ENCODE assay signal across 12 cellular contexts in the genomic region with DNA sequence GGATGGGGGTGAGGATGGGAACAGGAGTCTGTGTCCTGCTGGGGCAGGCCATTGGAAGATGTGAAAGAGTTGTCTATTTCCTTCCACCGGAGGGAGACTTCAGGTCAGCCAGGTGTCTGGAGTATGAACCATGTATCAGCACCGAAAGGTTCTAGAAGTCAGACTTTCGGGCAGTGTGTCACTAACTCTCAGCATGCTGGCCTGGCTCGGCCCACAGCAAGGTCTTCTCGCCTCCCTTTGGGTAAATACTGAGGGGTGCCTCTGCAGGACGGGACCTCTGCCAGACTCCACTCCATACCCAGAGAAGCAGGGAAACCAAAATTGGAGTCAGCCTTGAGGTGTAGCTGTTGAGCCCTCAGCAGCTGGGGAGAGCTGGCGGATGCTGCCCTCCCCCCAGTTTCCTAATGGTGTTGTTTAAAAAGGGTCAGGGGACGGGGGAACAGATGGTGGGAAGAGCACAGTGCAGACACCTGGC. TPM values are rescaled to one million over a fixed set of nuclear protein-coding genes. Genes with fewer than 3 reads are reported as not detected.
DNase-seq lines count a peak whose midpoint lies in the region; ATAC-seq and TF ChIP-seq lines count a peak whose summit lies in the region.
"Had no signal": no experiment of that assay in that cellular context is flagged by ENCODE, and none has a peak within 500 bp of the region (broad histone marks: within the 10 kb centered on the region; RNA-seq: fewer than 3 reads in every experiment).

No MANE protein-coding gene starts in this region.

- peaks cover 21% of the 10 kb centered on the region for H3K4me1 ChIP-seq in mucosa of stomach (ENCODE audit: control insufficient read depth, insufficient read depth, low read length)
- H3K4me1 ChIP-seq in aorta (ENCODE audit: control insufficient read depth in 1 of 2, insufficient read depth in 2 of 2, low read length in 2 of 2) = no peaks in the 10 kb centered on the region
- H3K4me1 ChIP-seq: parathyroid adenoma had no signal

- TF ChIP-seq CTCF in GM10248 (IDR thresholded peaks at IDR 0.05; ENCODE audit: control extremely low read depth, extremely low read depth, low read depth, missing control alignments) (peak; percentile 21), HFFc6 (IDR thresholded peaks at IDR 0.05) (0 out of 2 replicates have a peak, but pooled peaks have one; percentile 11), WTC11 (IDR thresholded peaks at IDR 0.05) (no peak), mesothelial cell of epicardium (IDR thresholded peaks at IDR 0.05; ENCODE audit: unreplicated experiment) (no peak)

- H3K4me1 Mint-ChIP-seq in HFFc6 (ENCODE audit: low read depth) (peaks cover 30% of the 10 kb centered on the region), WTC11 (peaks cover 25% of the 10 kb centered on the region), mesothelial cell of epicardium (no peaks in the 10 kb centered on the region)

- ATAC-seq in WTC11 (peak; percentile 29), HG03097 (IDR thresholded peaks at IDR 0.05; ENCODE audit: low FRiP score, unreplicated experiment) (no peak), aorta (ENCODE audit: low FRiP score) (no peak)

- 78 to 81% methylated on average over 8 of the region's 8 CpGs for WGBS in aorta, 2 donors

- H3K9me3 Mint-ChIP-seq in HFFc6 (no peaks in the 10 kb centered on the region), WTC11 (no peaks in the 10 kb centered on the region), mesothelial cell of epicardium (no peaks in the 10 kb centered on the region)
- H3K9me3 Mint-ChIP-seq: activated naive CD4-positive, alpha-beta T cell treated with anti-CD3 and anti-CD28 coated beads, Interleukin-2, amount 50 U/mL, for 72 hours had no signal

- H3K4me3 ChIP-seq in mucosa of stomach (ENCODE audit: low read length) = no peak overlapping the region
- no peak overlapping the region for H3K4me3 ChIP-seq in aorta (ENCODE audit: low read length in 2 of 2)
- H3K4me3 ChIP-seq: thyroid gland had no signal

- H3K9ac ChIP-seq in mucosa of stomach (ENCODE audit: low read length) = peak overlapping the region; percentile 62
- H3K9ac ChIP-seq: parathyroid adenoma had no signal

- H3K9me3 ChIP-seq in mucosa of stomach (ENCODE audit: control insufficient read depth, low read length) = no peaks in the 10 kb centered on the region
- H3K9me3 ChIP-seq in aorta (ENCODE audit: control insufficient read depth, low read length) = no peaks in the 10 kb centered on the region
- H3K9me3 ChIP-seq: thyroid gland had no signal

- H3K27ac Mint-ChIP-seq in HFFc6 (no peak overlapping the region), WTC11 (no peak overlapping the region), mesothelial cell of epicardium (no peak overlapping the region)
- H3K27ac Mint-ChIP-seq: activated naive CD4-positive, alpha-beta T cell treated with anti-CD3 and anti-CD28 coated beads, Interleukin-2, amount 50 U/mL, for 72 hours had no signal

- H3K27me3 ChIP-seq in mucosa of stomach (ENCODE audit: control insufficient read depth, insufficient read depth, low read length) (no peaks in the 10 kb centered on the region), aorta (ENCODE audit: control insufficient read depth in 1 of 2, insufficient read depth in 2 of 2, low read length in 1 of 2) (no peaks in the 10 kb centered on the region)
- H3K27me3 ChIP-seq: thyroid gland had no signal

- POLR2A ChIA-PET in GM10248 (lab: Yijun Ruan, JAX) (interaction anchor here (1.6 to 1.8 kb wide), 3 partner anchors 9 to 133 kb away, joined by 4 to 8 read pairs (median 7); partner anchors contain the start of gene NUBP1), WTC11 (lab: Charles Lee) (no interaction called here)

- CTCF ChIA-PET in GM10248 (lab: Yijun Ruan, JAX) = interaction anchor here (0.7 to 3.6 kb wide), 15 partner anchors 9 to 130 kb away, joined by 3 to 31 read pairs (median 3); no protein-coding TSS in a partner anchor
- CTCF ChIA-PET in WTC11 (lab: Charles Lee) = interaction anchor here (1.0 to 5.0 kb wide), 11 partner anchors 8 to 72 kb away, joined by 3 to 45 read pairs (median 4); partner anchors contain the start of gene DEXI

- H3K36me3 ChIP-seq in mucosa of stomach (ENCODE audit: control insufficient read depth, insufficient read depth, low read length) (no peaks in the 10 kb centered on the region), aorta (ENCODE audit: control insufficient read depth in 1 of 2, insufficient read depth in 2 of 2, low read length in 1 of 2) (no peaks in the 10 kb centered on the region)
- H3K36me3 ChIP-seq: thyroid gland had no signal

- DNase-seq in GM10248 (ENCODE audit: extremely low spot score) (no peak), HFFc6 (no peak), WTC11 (ENCODE audit: low spot score) (no peak), SK-N-DZ (ENCODE audit: low spot score) (no peak), mesothelial cell of epicardium (ENCODE audit: low spot score in 2 of 2, unreplicated experiment in 2 of 2) (no peak), aorta (no peak)

- intact Hi-C loops in aorta (cut with DNase I) = no loop called here

- peaks cover 41% of the 10 kb centered on the region for H3K27me3 Mint-ChIP-seq in HFFc6 (ENCODE audit: insufficient read depth)
- H3K27me3 Mint-ChIP-seq in WTC11 (ENCODE audit: low read depth) = peaks cover 39% of the 10 kb centered on the region
- H3K27me3 Mint-ChIP-seq in mesothelial cell of epicardium (ENCODE audit: low read depth) = peaks cover 69% of the 10 kb centered on the region

- no peak overlapping the region for H3K27ac ChIP-seq in aorta (ENCODE audit: low read depth in 1 of 2, low read length in 2 of 2)
- H3K27ac ChIP-seq: parathyroid adenoma had no signal

- H3K36me3 Mint-ChIP-seq in HFFc6 (ENCODE audit: low read depth) = no peaks in the 10 kb centered on the region
- H3K36me3 Mint-ChIP-seq in WTC11 = no peaks in the 10 kb centered on the region
- H3K36me3 Mint-ChIP-seq in mesothelial cell of epicardium = no peaks in the 10 kb centered on the region

- peak overlapping the region; percentile 45 for H3K4me3 Mint-ChIP-seq in HFFc6
- H3K4me3 Mint-ChIP-seq in WTC11 = peak overlapping the region; percentile 11; the same call in 1 of the 2 replicates
- H3K4me3 Mint-ChIP-seq in mesothelial cell of epicardium = no peak overlapping the region

TF ChIP-seq in WTC11, 78 proteins besides CTCF, POLR2A, EP300 and RAD21 (continues in another document):
- TF ChIP-seq EMX1 (CRISPR knock-in tag; IDR thresholded peaks at IDR 0.05) (no peak), ZNF512 (CRISPR knock-in tag; IDR thresholded peaks at IDR 0.05; ENCODE audit: borderline replicate concordance) (no peak), ZSCAN18 (CRISPR knock-in tag; IDR thresholded peaks at IDR 0.05) (no peak), PRRX2 (CRISPR knock-in tag; IDR thresholded peaks at IDR 0.05) (no peak), ETV6 (CRISPR knock-in tag; IDR thresholded peaks at IDR 0.05) (no peak), ZNF416 (CRISPR knock-in tag; IDR thresholded peaks at IDR 0.05) (no peak), ZNF232 (CRISPR knock-in tag; IDR thresholded peaks at IDR 0.05) (no peak), NFYB (CRISPR knock-in tag; conservative IDR thresholded peaks at IDR 0.05; ENCODE audit: low read depth) (no peak)
- TF ChIP-seq, protein P1, sequence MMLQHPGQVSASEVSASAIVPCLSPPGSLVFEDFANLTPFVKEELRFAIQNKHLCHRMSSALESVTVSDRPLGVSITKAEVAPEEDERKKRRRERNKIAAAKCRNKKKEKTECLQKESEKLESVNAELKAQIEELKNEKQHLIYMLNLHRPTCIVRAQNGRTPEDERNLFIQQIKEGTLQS (CRISPR knock-in tag; conservative IDR thresholded peaks at IDR 0.05) = no peak

RNA-seq across cellular contexts. Expression of gene CIITA, which starts 0.5 kb away (rescaled TPM):
- total RNA-seq in HFFc6 (2021; fragmentation: NEBNext Ultra II Directional; extraction: Animal tissue kit (Norgen Biotek cat#: 25700)) = under 1 TPM in 5 of 6 experiments, not detected in 1; 0.11 to 0.24 (median 0.13) TPM
- 0.21 to 0.27 TPM (median 0.26 TPM) in 3 replicates for total RNA-seq in WTC11 (2021)
- polyA plus RNA-seq in SK-N-DZ (2014; cell fraction: cytosol; rRNA removed) = 0.46 TPM in 1 of 2 replicates, not detected in the other
- polyA plus RNA-seq in SK-N-DZ (2014; cell fraction: nucleus; rRNA removed) = 0.24 and 0.27 TPM in 2 replicates
- 0.20 TPM in 2 of 3 replicates, not detected in the other for total RNA-seq in mesothelial cell of epicardium
- 100 to 1,000 TPM in 1 of 2 donors, 10 to 100 TPM in 1; 19.6 to 104 TPM for total RNA-seq in aorta
- 1 to 10 TPM; 2.0 to 2.4 TPM for polyA plus RNA-seq in aorta

RNA-seq across cellular contexts. Expression of gene TVP23A, which starts 58.9 kb away (rescaled TPM):
- total RNA-seq in HFFc6 (2021; fragmentation: NEBNext Ultra II Directional; extraction: Animal tissue kit (Norgen Biotek cat#: 25700)) = not detected
- total RNA-seq in WTC11 (2021) (1.2 to 3.1 TPM (median 2.1 TPM) in 3 replicates), mesothelial cell of epicardium (9.5 to 9.9 TPM (median 9.8 TPM) in 3 replicates), aorta (1 to 10 TPM in 1 of 2 donors, under 1 TPM in 1; 0.58 to 5.6 TPM)
- polyA plus RNA-seq in SK-N-DZ (2014; cell fraction: cytosol; rRNA removed) = 4.6 and 7.7 TPM in 2 replicates
- 3.8 and 4.4 TPM in 2 replicates for polyA plus RNA-seq in SK-N-DZ (2014; cell fraction: nucleus; rRNA removed)
- under 1 TPM in 1 of 2 donors, not detected in 1; 0.51 TPM for polyA plus RNA-seq in aorta
- total RNA-seq: activated naive CD4-positive, alpha-beta T cell treated with anti-CD3 and anti-CD28 coated beads, Interleukin-2, amount 50 U/mL, for 72 hours; RPMI7951 had no signal

Comparison
In these comparisons a context has a peak if more than half of its experiments do, and no peak if none do; other contexts are left out.
1. CTCF ChIP-seq: peak in GM10248 (single experiment) and HFFc6 (single experiment); none in WTC11 (single experiment) and mesothelial cell of epicardium (single experiment).
2. RNA of gene CIITA, which starts 0.5 kb away (total RNA-seq): 19.6 to 104 TPM in aorta; 0.21 to 0.27 TPM in WTC11, 0.20 TPM in mesothelial cell of epicardium and 0.11 to 0.24 TPM in HFFc6; every median in the first group is over 10 times any median in the second.